In genomic region chr1:209850342-209850979, GRCh38 we compare ENCODE assay signal across 8 cellular contexts. TPM values are rescaled to one million over a fixed set of nuclear protein-coding genes. Genes with fewer than 3 reads are reported as not detected.
DNase-seq lines count a peak whose midpoint lies in the region; ATAC-seq and TF ChIP-seq lines count a peak whose summit lies in the region.

No MANE protein-coding gene starts in this region.

- intact Hi-C loops in breast epithelium (cut with DNase I; ENCODE audit: low total_unique reads) = no loop called here
- intact Hi-C loops in upper lobe of right lung (cut with DNase I) = no loop called here
- intact Hi-C loops in tibial artery (cut with DNase I; ENCODE audit: low total_unique reads) = no loop called here

- H3K4me3 ChIP-seq in BLaER1 (no peak overlapping the region), breast epithelium (no peak overlapping the region), upper lobe of right lung (no peak overlapping the region), tibial artery (no peak overlapping the region)

- H3K9ac ChIP-seq in BLaER1 = peak overlapping the region; percentile 32; the same call in 1 of the 2 replicates

- TF ChIP-seq CTCF in breast epithelium (IDR thresholded peaks at IDR 0.05) (peak in 2 of 3 donors; percentile 23 to 25), upper lobe of right lung (IDR thresholded peaks at IDR 0.05) (peak; percentile 40), tibial artery (IDR thresholded peaks at IDR 0.05) (peak in 1 of 2 experiments; percentile 25)

- H3K4me2 ChIP-seq in BLaER1 = peak overlapping the region; percentile 76

- no peaks in the 10 kb centered on the region for H3K9me3 ChIP-seq in BLaER1
- no peaks in the 10 kb centered on the region for H3K9me3 ChIP-seq in breast epithelium
- no peaks in the 10 kb centered on the region for H3K9me3 ChIP-seq in upper lobe of right lung
- H3K9me3 ChIP-seq in tibial artery = no peaks in the 10 kb centered on the region

- no peaks in the 10 kb centered on the region for H4K20me1 ChIP-seq in BLaER1

- peaks cover 72% of the 10 kb centered on the region for H3K36me3 ChIP-seq in BLaER1
- H3K36me3 ChIP-seq in breast epithelium = peaks cover 6% of the 10 kb centered on the region
- peaks cover 85% of the 10 kb centered on the region for H3K36me3 ChIP-seq in upper lobe of right lung
- peaks cover 40 to 87% (median 64%) of the 10 kb centered on the region in 3 donors for H3K36me3 ChIP-seq in tibial artery

- TF ChIP-seq POLR2A in breast epithelium (IDR thresholded peaks at IDR 0.05) = no peak

- H3K27me3 ChIP-seq in BLaER1 (no peaks in the 10 kb centered on the region), breast epithelium (no peaks in the 10 kb centered on the region), upper lobe of right lung (no peaks in the 10 kb centered on the region), tibial artery (no peaks in the 10 kb centered on the region)

- ATAC-seq in GM19043 (IDR thresholded peaks at IDR 0.05; ENCODE audit: low read depth, unreplicated experiment) (peak; percentile 53), upper lobe of right lung (peak; percentile 66)

- DNase-seq in HuH-7.5 (ENCODE audit: low spot score) (peak; percentile 27), RPMI8226 (peak; percentile 19), breast epithelium (ENCODE audit: low spot score in 2 of 2) (peak in 1 of 2 donors; percentile 24), medulla oblongata (ENCODE audit: extremely low spot score) (peak; percentile 71), upper lobe of right lung (no peak), tibial artery (no peak)

- peak overlapping the region; percentile 80 for H3K27ac ChIP-seq in BLaER1
- no peak overlapping the region for H3K27ac ChIP-seq in breast epithelium
- H3K27ac ChIP-seq in upper lobe of right lung = no peak overlapping the region
- no peak overlapping the region for H3K27ac ChIP-seq in tibial artery

- H3K4me1 ChIP-seq in BLaER1 (peaks cover 82% of the 10 kb centered on the region), breast epithelium (no peaks in the 10 kb centered on the region), upper lobe of right lung (no peaks in the 10 kb centered on the region), tibial artery (no peaks in the 10 kb centered on the region)

RNA-seq across cellular contexts. Expression of gene UTP25, which starts 22.7 kb away (rescaled TPM):
- total RNA-seq in breast epithelium (10 to 100 TPM in 2 of 3 donors, 1 to 10 TPM in 1; 6.4 to 15.5 (median 11.1) TPM), upper lobe of right lung (7.1 TPM)

RNA-seq across cellular contexts. Expression of gene IRF6, which starts 44.5 kb away (rescaled TPM):
- total RNA-seq in breast epithelium = 10 to 100 TPM in 2 of 3 donors, 1 to 10 TPM in 1; 1.9 to 81.8 (median 42.9) TPM
- 17.9 TPM for total RNA-seq in upper lobe of right lung

Comparison
In these comparisons a context has a peak if more than half of its experiments do, and no peak if none do; other contexts are left out.
1. DNase-seq: peak in HuH-7.5 (single experiment), RPMI8226 (single experiment) and medulla oblongata (single experiment); none in upper lobe of right lung (single experiment) and tibial artery (0 of 2).